In genomic region chr17:31490019-31490383, GRCh38 we compare ENCODE assay signal across 1 cellular context.
TF ChIP-seq lines count a peak whose summit lies in the region.

No MANE protein-coding gene starts in this region.

TF ChIP-seq in neural cell, 6 proteins besides CTCF, POLR2A, EP300 and RAD21 (continued from another document):
- TF ChIP-seq REST (IDR thresholded peaks at IDR 0.05; ENCODE audit: borderline replicate concordance): no peak
